12 cellular contexts compared by ENCODE assay signal in the genomic region with DNA sequence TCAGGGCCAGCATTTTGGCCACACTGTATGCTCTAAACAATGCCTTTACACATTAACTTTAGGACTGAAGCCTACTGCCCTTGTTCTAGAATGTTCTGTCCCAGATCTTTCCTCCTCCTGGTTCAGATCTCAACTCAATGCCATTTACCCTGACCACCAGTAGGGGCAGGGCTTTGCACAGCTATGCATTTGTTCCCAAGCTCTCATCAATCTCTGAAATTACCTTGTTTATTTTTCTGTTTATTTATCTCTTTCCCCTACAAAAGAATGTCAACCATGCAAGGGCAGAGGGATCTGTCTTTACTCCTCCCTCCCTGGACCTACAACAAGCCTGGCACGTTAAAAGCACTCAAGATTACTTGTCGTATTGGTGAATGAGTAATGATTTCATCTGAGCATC.
DNase-seq lines count a peak whose midpoint lies in the region; ATAC-seq and TF ChIP-seq lines count a peak whose summit lies in the region.
"Had no signal": no experiment of that assay in that cellular context is flagged by ENCODE, and none has a peak within 500 bp of the region (broad histone marks: within the 10 kb centered on the region; RNA-seq: fewer than 3 reads in every experiment).

No MANE protein-coding gene starts in this region.

- H3K4me1 ChIP-seq in heart right ventricle (no peaks in the 10 kb centered on the region), adrenal gland (replicated peaks in 1 of 2) (no peaks in the 10 kb centered on the region)

- H3K27ac ChIP-seq in heart right ventricle (no peak overlapping the region), adrenal gland (no peak overlapping the region)

- TF ChIP-seq POLR2A in adrenal gland (IDR thresholded peaks at IDR 0.05), result no peak

- intact Hi-C loops in heart right ventricle (cut with DNase I) (loop anchor here in 1 of 10 donors (10.0 kb wide), 1 partner anchor 357 kb away; no protein-coding TSS in a partner anchor), Right ventricle myocardium superior (cut with DNase I) (no loop called here), adrenal gland (cut with DNase I) (no loop called here)

- H3K36me3 ChIP-seq in heart right ventricle (no peaks in the 10 kb centered on the region), adrenal gland (replicated peaks in 1 of 2) (no peaks in the 10 kb centered on the region)

- 54 to 57% methylated on average over 2 of the region's 2 CpGs for WGBS in heart right ventricle, 2 donors
- 59 to 72% (median 64%) methylated on average over 2 of the region's 2 CpGs for WGBS in adrenal gland, 4 donors

- no peaks in the 10 kb centered on the region for H3K9me3 ChIP-seq in heart right ventricle
- no peaks in the 10 kb centered on the region for H3K9me3 ChIP-seq in adrenal gland (replicated peaks in 1 of 3)

- no peak overlapping the region for H3K4me3 ChIP-seq in heart right ventricle
- no peak overlapping the region for H3K4me3 ChIP-seq in adrenal gland

- peaks cover 0 to 6% (median 4%) of the 10 kb centered on the region in 7 donors for H3K27me3 ChIP-seq in heart right ventricle
- H3K27me3 ChIP-seq in adrenal gland, result no peaks in the 10 kb centered on the region

- TF ChIP-seq CTCF in heart right ventricle (IDR thresholded peaks at IDR 0.05) (peak in 8 of 9 donors; percentile 9 to 53 (median 44)), adrenal gland (IDR thresholded peaks at IDR 0.05) (peak; percentile 12 to 41 (median 31))

- ATAC-seq in heart right ventricle (no peak), Right ventricle myocardium superior (ENCODE audit: poor library complexity) (no peak)

- DNase-seq in heart right ventricle (no peak), Right ventricle myocardium superior (no peak), adrenal gland (no peak), iPS-NIHi7 (ENCODE audit: extremely low spot score) (peak; percentile 51), 8988T (no peak), NOMO-1 treated with dmso at 0.1 percent for 144 hours (lab: John Stamatoyannopoulos, UW; ENCODE audit: unreplicated experiment) (no peak)
- no peak for DNase-seq in stimulated activated CD4-positive, alpha-beta T cell treated with anti-CD3 and anti-CD28 coated beads, Interleukin-15, amount 100 ng/mL, for 24 hours
- no peak for DNase-seq in activated CD4-positive, alpha-beta T cell treated with anti-CD3 and anti-CD28 coated beads, Interleukin-2, amount 50 U/mL, for 4 hours
- DNase-seq: activated CD4-positive, alpha-beta T cell treated with anti-CD3 and anti-CD28 coated beads, Interleukin-2, amount 10 ng/mL, durations not matched to agents 7 days and 5 days; amniotic stem cell; CD4-positive, alpha-beta T cell; hypothalamus had no signal
